In the genomic region with DNA sequence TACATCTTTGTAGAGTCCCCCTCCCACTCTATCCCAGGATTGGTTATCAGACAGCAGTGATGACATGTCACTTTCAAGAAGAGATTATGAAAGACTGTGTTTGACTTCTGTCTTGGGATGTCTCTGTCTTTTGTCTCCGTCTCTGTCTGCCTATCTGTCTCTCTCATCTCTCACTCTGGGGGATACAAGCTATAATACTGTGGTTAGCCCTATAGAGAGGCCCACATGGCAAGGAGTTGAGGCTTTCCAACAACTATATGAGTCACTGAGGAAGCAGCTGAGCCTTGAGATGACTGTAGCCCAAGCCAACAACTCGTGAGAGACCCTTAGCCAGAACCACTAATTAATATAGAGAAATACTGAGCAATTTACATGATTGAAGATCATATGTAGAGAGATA, we compare ENCODE assay signal across 13 cellular contexts.
DNase-seq lines count a peak whose midpoint lies in the region; ATAC-seq and TF ChIP-seq lines count a peak whose summit lies in the region.
"Had no signal": no experiment of that assay in that cellular context is flagged by ENCODE, and none has a peak within 500 bp of the region (broad histone marks: within the 10 kb centered on the region; RNA-seq: fewer than 3 reads in every experiment).

No MANE protein-coding gene starts in this region.

- H3K27ac ChIP-seq in mesenchymal stem cell (ENCODE audit: low read length, poor library complexity, severe bottlenecking) = no peak overlapping the region
- no peak overlapping the region for H3K27ac ChIP-seq in suprapubic skin
- H3K27ac ChIP-seq in hepatocyte = no peak overlapping the region

- DNase-seq in activated CD4-positive, alpha-beta T cell treated with anti-CD3 and anti-CD28 coated beads, Interleukin-2, amount 10 ng/mL, durations not matched to agents 24 days and 14 days = peak; percentile 58
- DNase-seq in activated CD4-positive, alpha-beta T cell treated with anti-CD3 and anti-CD28 coated beads, Interleukin-2, amount 50 U/mL, for 1 hour = no peak
- DNase-seq in NB4 (ENCODE audit: low read depth) (peak; percentile 70), mesenchymal stem cell (peak; percentile 62), HuH-7 (ENCODE audit: low spot score) (no peak), suprapubic skin (ENCODE audit: low spot score in 2 of 2) (no peak), hepatocyte (ENCODE audit: low spot score) (no peak)
- DNase-seq: DMS79 treated with DMSO at 0.1 percent for 48 hours; effector memory CD4-positive, alpha-beta T cell; NCI-H1048; T1000 had no signal

- no peak overlapping the region for H2BK12ac ChIP-seq in mesenchymal stem cell (ENCODE audit: low read length in 2 of 2)

- no peak overlapping the region for H2BK5ac ChIP-seq in mesenchymal stem cell (ENCODE audit: low read depth, low read length, poor library complexity, severe bottlenecking)

- no peak overlapping the region for H3K9ac ChIP-seq in mesenchymal stem cell (ENCODE audit: low read length)

- TF ChIP-seq POLR2A in NB4 (IDR thresholded peaks at IDR 0.05; ENCODE audit: extremely low read depth, insufficient read length) (no peak), suprapubic skin (IDR thresholded peaks at IDR 0.05) (no peak)

- no peak overlapping the region for H3K4ac ChIP-seq in mesenchymal stem cell (ENCODE audit: low read depth in 1 of 2, low read length in 2 of 2)

- no peaks in the 10 kb centered on the region for H3K27me3 ChIP-seq in mesenchymal stem cell (ENCODE audit: control insufficient read depth in 1 of 2, insufficient read depth in 1 of 2, low read length in 2 of 2)
- no peaks in the 10 kb centered on the region for H3K27me3 ChIP-seq in suprapubic skin
- no peaks in the 10 kb centered on the region for H3K27me3 ChIP-seq in hepatocyte

- H3K9me2 ChIP-seq in hepatocyte (replicated peaks; ENCODE audit: insufficient read depth) = no peaks in the 10 kb centered on the region

- 33% methylated on average over 1 of the region's 2 CpGs for WGBS in mesenchymal stem cell
- 86% methylated on average over 2 of the region's 2 CpGs for WGBS in suprapubic skin
- 70% methylated on average over 2 of the region's 2 CpGs for WGBS in hepatocyte (ENCODE audit: low lambda C conversion rate, missing lambda C conversion rate)

- H3K4me2 ChIP-seq in mesenchymal stem cell (ENCODE audit: low read length, poor library complexity, severe bottlenecking) = no peak overlapping the region
- no peak overlapping the region for H3K4me2 ChIP-seq in hepatocyte

- no peak overlapping the region for H2BK120ac ChIP-seq in mesenchymal stem cell (ENCODE audit: low read depth, low read length)

- no peak overlapping the region for H3K14ac ChIP-seq in mesenchymal stem cell (ENCODE audit: low read length in 2 of 2)

- no peaks in the 10 kb centered on the region for H3K79me1 ChIP-seq in mesenchymal stem cell (replicated peaks; ENCODE audit: low read length, poor library complexity, severe bottlenecking)

- H2AK5ac ChIP-seq in mesenchymal stem cell (ENCODE audit: low read length, severe bottlenecking) = no peak overlapping the region

- no peaks in the 10 kb centered on the region for H3K36me3 ChIP-seq in mesenchymal stem cell (ENCODE audit: control insufficient read depth in 1 of 2, insufficient read depth in 2 of 2, low read depth in 1 of 2, low read length in 2 of 2)
- no peaks in the 10 kb centered on the region for H3K36me3 ChIP-seq in suprapubic skin
- H3K36me3 ChIP-seq in hepatocyte (replicated peaks; ENCODE audit: insufficient read depth, low read depth) = no peaks in the 10 kb centered on the region

- no peak overlapping the region for H4K8ac ChIP-seq in mesenchymal stem cell (ENCODE audit: low read length)

- no peaks in the 10 kb centered on the region for H3K9me3 Mint-ChIP-seq in activated CD4-positive, alpha-beta T cell treated with anti-CD3 and anti-CD28 coated beads, Interleukin-2, amount 10 ng/mL, durations not matched to agents 24 days and 14 days

- H3K27ac Mint-ChIP-seq in activated CD4-positive, alpha-beta T cell treated with anti-CD3 and anti-CD28 coated beads, Interleukin-2, amount 10 ng/mL, durations not matched to agents 24 days and 14 days = peak overlapping the region; percentile 23

- peak; percentile 50 for ATAC-seq in HG02610 (IDR thresholded peaks at IDR 0.05; ENCODE audit: unreplicated experiment)
- ATAC-seq: sciatic nerve had no signal

- no peaks in the 10 kb centered on the region for H4K20me1 ChIP-seq in hepatocyte (ENCODE audit: insufficient read depth, poor library complexity, severe bottlenecking)

- no peak overlapping the region for H3K18ac ChIP-seq in mesenchymal stem cell (ENCODE audit: low read depth in 1 of 2, low read length in 2 of 2)

- H3K36me3 Mint-ChIP-seq in activated CD4-positive, alpha-beta T cell treated with anti-CD3 and anti-CD28 coated beads, Interleukin-2, amount 10 ng/mL, durations not matched to agents 24 days and 14 days (ENCODE audit: low read depth) = no peaks in the 10 kb centered on the region

- H3K4me1 Mint-ChIP-seq in activated CD4-positive, alpha-beta T cell treated with anti-CD3 and anti-CD28 coated beads, Interleukin-2, amount 10 ng/mL, durations not matched to agents 24 days and 14 days = peaks cover 15% of the 10 kb centered on the region

- H3K4me3 Mint-ChIP-seq in activated CD4-positive, alpha-beta T cell treated with anti-CD3 and anti-CD28 coated beads, Interleukin-2, amount 10 ng/mL, durations not matched to agents 24 days and 14 days = peak overlapping the region; percentile 1

- H2BK15ac ChIP-seq in mesenchymal stem cell (ENCODE audit: low read depth, poor library complexity, severe bottlenecking) = no peak overlapping the region

- H3K79me2 ChIP-seq in hepatocyte = no peaks in the 10 kb centered on the region

- H3K4me1 ChIP-seq in mesenchymal stem cell (ENCODE audit: control insufficient read depth, insufficient read depth, low read depth, low read length) (peaks cover 1% of the 10 kb centered on the region), suprapubic skin (peaks cover 6% of the 10 kb centered on the region), hepatocyte (ENCODE audit: insufficient read depth) (no peaks in the 10 kb centered on the region)

- H3K9me3 ChIP-seq in mesenchymal stem cell (ENCODE audit: control insufficient read depth, low read length) (no peaks in the 10 kb centered on the region), suprapubic skin (no peaks in the 10 kb centered on the region), hepatocyte (ENCODE audit: low read depth) (no peaks in the 10 kb centered on the region)

- peaks cover 19% of the 10 kb centered on the region for H3K27me3 Mint-ChIP-seq in activated CD4-positive, alpha-beta T cell treated with anti-CD3 and anti-CD28 coated beads, Interleukin-2, amount 10 ng/mL, durations not matched to agents 24 days and 14 days

- intact Hi-C loops in activated CD4-positive, alpha-beta T cell treated with anti-CD3 and anti-CD28 coated beads, Interleukin-2, amount 10 ng/mL, durations not matched to agents 24 days and 14 days (cut with micrococcal nuclease) = loop anchor here (1.0 kb wide), 1 partner anchor 17 kb away; no protein-coding TSS in a partner anchor

- H2AFZ ChIP-seq in mesenchymal stem cell (ENCODE audit: low read depth, low read length) = no peak overlapping the region
- H2AFZ ChIP-seq in hepatocyte = no peak overlapping the region

- H3K4me3 ChIP-seq in NB4 (ENCODE audit: low read depth, low read length) (no peak overlapping the region), mesenchymal stem cell (ENCODE audit: insufficient read depth in 1 of 2, low read depth in 1 of 2, low read length in 2 of 2) (no peak overlapping the region), suprapubic skin (no peak overlapping the region), hepatocyte (no peak overlapping the region)

- TF ChIP-seq EP300 in suprapubic skin (IDR thresholded peaks at IDR 0.05) = no peak

- no peak overlapping the region for H4K91ac ChIP-seq in mesenchymal stem cell (ENCODE audit: low read length)

- no peak for TF ChIP-seq CTCF in NB4 (IDR thresholded peaks at IDR 0.05; ENCODE audit: low read depth, low read length)
- no peak for TF ChIP-seq CTCF in suprapubic skin (IDR thresholded peaks at IDR 0.05)
- no peak for TF ChIP-seq CTCF in hepatocyte (IDR thresholded peaks at IDR 0.05; ENCODE audit: poor library complexity)

- no peak overlapping the region for H3K23ac ChIP-seq in mesenchymal stem cell (ENCODE audit: low read length in 2 of 2)

Comparison
In these comparisons a context has a peak if more than half of its experiments do, and no peak if none do; other contexts are left out.
1. DNase-seq: peak in activated CD4-positive, alpha-beta T cell treated with anti-CD3 and anti-CD28 coated beads, Interleukin-2, amount 10 ng/mL, durations not matched to agents 24 days and 14 days (single experiment), NB4 (single experiment) and mesenchymal stem cell (single experiment); none in activated CD4-positive, alpha-beta T cell treated with anti-CD3 and anti-CD28 coated beads, Interleukin-2, amount 50 U/mL, for 1 hour (single experiment), HuH-7 (single experiment), suprapubic skin (0 of 2) and hepatocyte (single experiment).